In the genomic region with DNA sequence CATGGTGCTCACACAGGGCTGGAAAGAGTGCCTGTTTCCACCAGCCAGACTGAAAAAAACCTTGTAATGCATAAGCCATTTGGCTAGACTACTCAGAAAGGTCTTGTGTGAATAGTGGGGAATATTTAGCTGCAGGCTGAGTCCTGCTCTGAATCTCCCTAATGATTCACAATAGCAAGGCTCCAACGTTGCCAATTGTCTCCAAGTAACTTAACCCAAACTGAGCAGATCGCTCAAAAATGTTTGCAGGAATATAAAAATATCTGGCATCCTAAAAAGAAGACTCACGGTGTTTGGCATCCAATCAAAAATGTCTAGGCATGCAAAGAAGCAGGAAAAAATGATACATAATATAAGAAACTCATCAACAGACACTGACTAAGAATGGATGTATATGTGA, we compare ENCODE assay signal across 16 cellular contexts. TPM values are rescaled to one million over a fixed set of nuclear protein-coding genes. Genes with fewer than 3 reads are reported as not detected.
DNase-seq lines count a peak whose midpoint lies in the region; ATAC-seq and TF ChIP-seq lines count a peak whose summit lies in the region.
"Not testable (repeated sequence)": the region's sequence is repeated elsewhere in the genome, so short reads cannot be mapped to it uniquely, and the experiment has no call there.
"Had no signal": no experiment of that assay in that cellular context is flagged by ENCODE, and none has a peak within 500 bp of the region (broad histone marks: within the 10 kb centered on the region; RNA-seq: fewer than 3 reads in every experiment).

No MANE protein-coding gene starts in this region.

- DNase-seq in AG10803 (ENCODE audit: low read depth) (peak; percentile 98), GM04504 (ENCODE audit: low read depth) (peak; percentile 90), NCI-H226 (peak; percentile 95), amniotic epithelial cell (ENCODE audit: low read depth) (peak; percentile 57), dedifferentiated amniotic fluid mesenchymal stem cell (ENCODE audit: extremely low spot score) (peak; percentile 85), foreskin fibroblast (peak; percentile 46 to 73)
- not testable (repeated sequence) for DNase-seq in omental fat pad (ENCODE audit: low spot score)

- peak; percentile 76 for ATAC-seq in omental fat pad (ENCODE audit: low FRiP score)

- not testable (repeated sequence) for TF ChIP-seq CTCF in AG10803 (conservative IDR thresholded peaks at IDR 0.05; ENCODE audit: low read length); foreskin fibroblast (IDR thresholded peaks at IDR 0.05; ENCODE audit: low read depth, low read length); omental fat pad (IDR thresholded peaks at IDR 0.05)

- H3K4me3 ChIP-seq in AG10803 (ENCODE audit: low read length); foreskin fibroblast (ENCODE audit: low read depth in 1 of 2, low read length in 2 of 2): not testable (repeated sequence)

RNA-seq across cellular contexts. Expression of gene PSG2, which starts 44.8 kb away (rescaled TPM):
- total RNA-seq in omental fat pad = not detected
- total RNA-seq: activated CD8-positive, alpha-beta memory T cell treated with anti-CD3 and anti-CD28 coated beads, Interleukin-2, amount 10 ng/mL, durations not matched to agents 7 days and 5 days; breast epithelium; colonic mucosa; HT-29; K562; lower lobe of right lung; mucosa of descending colon; spleen; transverse colon had no signal

RNA-seq across cellular contexts. Expression of gene PSG5, which starts 59.0 kb away (rescaled TPM):
- total RNA-seq in omental fat pad = not detected
- total RNA-seq: activated CD8-positive, alpha-beta memory T cell treated with anti-CD3 and anti-CD28 coated beads, Interleukin-2, amount 10 ng/mL, durations not matched to agents 7 days and 5 days; breast epithelium; colonic mucosa; HT-29; K562; lower lobe of right lung; mucosa of descending colon; spleen; transverse colon had no signal
